Comparison of ENCODE assay signal across 14 cellular contexts in genomic region chr1:32919811-32920733, GRCh38. TPM values are rescaled to one million over a fixed set of nuclear protein-coding genes. Genes with fewer than 3 reads are reported as not detected.
DNase-seq lines count a peak whose midpoint lies in the region; ATAC-seq and TF ChIP-seq lines count a peak whose summit lies in the region.
"Had no signal": no experiment of that assay in that cellular context is flagged by ENCODE, and none has a peak within 500 bp of the region (broad histone marks: within the 10 kb centered on the region; RNA-seq: fewer than 3 reads in every experiment).

No MANE protein-coding gene starts in this region.

- H3K4me1 ChIP-seq in RWPE2 (ENCODE audit: insufficient read depth, poor library complexity, severe bottlenecking): no peaks in the 10 kb centered on the region

- H3K27ac ChIP-seq in RWPE2 (ENCODE audit: poor library complexity, severe bottlenecking): no peak overlapping the region
- H3K27ac ChIP-seq: esophagus squamous epithelium had no signal

- TF ChIP-seq CTCF in RWPE2 (IDR thresholded peaks at IDR 0.05; ENCODE audit: poor library complexity, severe bottlenecking): no peak
- no peak for TF ChIP-seq CTCF in epithelial cell of proximal tubule (conservative IDR thresholded peaks at IDR 0.05; ENCODE audit: low read depth, low read length)

- CTCF ChIA-PET in activated CD8-positive, alpha-beta memory T cell treated with anti-CD3 and anti-CD28 coated beads, Interleukin-2, amount 10 ng/mL, durations not matched to agents 7 days and 5 days (lab: Charles Lee): interaction anchor here (1.2 to 2.1 kb wide), 6 partner anchors 13 to 207 kb away, joined by 3 to 7 read pairs (median 4); no protein-coding TSS in a partner anchor

- DNase-seq in activated CD8-positive, alpha-beta memory T cell treated with anti-CD3 and anti-CD28 coated beads, Interleukin-2, amount 10 ng/mL, durations not matched to agents 7 days and 5 days: no peak
- DNase-seq in activated CD8-positive, alpha-beta memory T cell treated with anti-CD3 and anti-CD28 coated beads, Interleukin-2, amount 50 U/mL, for 4 hours: no peak
- DNase-seq in RWPE2 (ENCODE audit: low spot score) (no peak), epithelial cell of proximal tubule (ENCODE audit: low read depth) (peak; percentile 64), sciatic nerve (ENCODE audit: low spot score) (no peak), NCI-H1930 (lab: John Stamatoyannopoulos, UW) (no peak), posterior vena cava (ENCODE audit: low spot score) (no peak)
- DNase-seq: activated T-cell treated with anti-CD3 and anti-CD28 coated beads, Interleukin-2, amount 50 U/mL, for 4 hours; esophagus squamous epithelium; kidney; occipital lobe; stimulated activated CD4-positive, alpha-beta T cell treated with anti-CD3 and anti-CD28 coated beads, Interleukin-4, amount 100 ng/mL, for 24 hours had no signal

- no peaks in the 10 kb centered on the region for H3K27me3 ChIP-seq in RWPE2 (ENCODE audit: insufficient read depth, poor library complexity, severe bottlenecking)

- no peaks in the 10 kb centered on the region for H3K36me3 ChIP-seq in RWPE2 (ENCODE audit: low read depth)
- H3K36me3 ChIP-seq: esophagus squamous epithelium had no signal

- H3K36me3 Mint-ChIP-seq in activated CD8-positive, alpha-beta memory T cell treated with anti-CD3 and anti-CD28 coated beads, Interleukin-2, amount 10 ng/mL, durations not matched to agents 7 days and 5 days: no peaks in the 10 kb centered on the region
- H3K36me3 Mint-ChIP-seq: WTC11 had no signal

- peaks cover 80% of the 10 kb centered on the region for H3K27me3 Mint-ChIP-seq in activated CD8-positive, alpha-beta memory T cell treated with anti-CD3 and anti-CD28 coated beads, Interleukin-2, amount 10 ng/mL, durations not matched to agents 7 days and 5 days

- peak; percentile 55 for ATAC-seq in activated CD8-positive, alpha-beta memory T cell treated with anti-CD3 and anti-CD28 coated beads, Interleukin-2, amount 10 ng/mL, durations not matched to agents 7 days and 5 days
- ATAC-seq in RWPE2 (ENCODE audit: low read depth) (peak; percentile 38; the same call in 1 of the 3 replicates), sciatic nerve (peak; percentile 49), GM18868 (IDR thresholded peaks at IDR 0.05; ENCODE audit: unreplicated experiment) (no peak)
- ATAC-seq: activated T-cell treated with anti-CD3 and anti-CD28 coated beads, Interleukin-2, amount 50 U/mL, for 4 hours; WTC11 had no signal

- no peaks in the 10 kb centered on the region for H3K9me3 ChIP-seq in RWPE2 (ENCODE audit: severe bottlenecking)
- H3K9me3 ChIP-seq: esophagus squamous epithelium had no signal

- intact Hi-C loops in sciatic nerve (cut with DNase I): no loop called here
- intact Hi-C loops in posterior vena cava (cut with DNase I): no loop called here

- H3K4me3 Mint-ChIP-seq in activated CD8-positive, alpha-beta memory T cell treated with anti-CD3 and anti-CD28 coated beads, Interleukin-2, amount 10 ng/mL, durations not matched to agents 7 days and 5 days: peak overlapping the region; percentile 32
- H3K4me3 Mint-ChIP-seq: activated T-cell treated with anti-CD3 and anti-CD28 coated beads, Interleukin-2, amount 50 U/mL, for 4 hours; WTC11 had no signal

- H3K4me1 Mint-ChIP-seq in activated CD8-positive, alpha-beta memory T cell treated with anti-CD3 and anti-CD28 coated beads, Interleukin-2, amount 10 ng/mL, durations not matched to agents 7 days and 5 days: peaks cover 25% of the 10 kb centered on the region

- H3K4me3 ChIP-seq in RWPE2 (ENCODE audit: severe bottlenecking) (no peak overlapping the region), epithelial cell of proximal tubule (ENCODE audit: low read depth, low read length) (peak overlapping the region; percentile 24)
- H3K4me3 ChIP-seq: esophagus squamous epithelium had no signal

- no peak overlapping the region for H3K27ac Mint-ChIP-seq in activated CD8-positive, alpha-beta memory T cell treated with anti-CD3 and anti-CD28 coated beads, Interleukin-2, amount 10 ng/mL, durations not matched to agents 7 days and 5 days
- H3K27ac Mint-ChIP-seq: WTC11 had no signal

- H3K9me3 Mint-ChIP-seq in activated CD8-positive, alpha-beta memory T cell treated with anti-CD3 and anti-CD28 coated beads, Interleukin-2, amount 10 ng/mL, durations not matched to agents 7 days and 5 days (ENCODE audit: low read depth): no peaks in the 10 kb centered on the region
- H3K9me3 Mint-ChIP-seq: activated T-cell treated with anti-CD3 and anti-CD28 coated beads, Interleukin-2, amount 50 U/mL, for 4 hours; WTC11 had no signal

RNA-seq across cellular contexts. Expression of gene TMEM54, which starts 18.9 kb away (rescaled TPM):
- total RNA-seq in activated CD8-positive, alpha-beta memory T cell treated with anti-CD3 and anti-CD28 coated beads, Interleukin-2, amount 10 ng/mL, durations not matched to agents 7 days and 5 days: not detected
- total RNA-seq in epithelial cell of proximal tubule (119 and 131 TPM in 2 replicates), sciatic nerve (12.3 TPM), posterior vena cava (10 to 100 TPM; 33.5 to 36.0 TPM)

RNA-seq across cellular contexts. Expression of gene HPCA, which starts 33.8 kb away (rescaled TPM):
- under 1 TPM in 1 of 2 experiments, not detected in 1; 0.35 TPM for total RNA-seq in activated CD8-positive, alpha-beta memory T cell treated with anti-CD3 and anti-CD28 coated beads, Interleukin-2, amount 10 ng/mL, durations not matched to agents 7 days and 5 days
- total RNA-seq in epithelial cell of proximal tubule (0.14 TPM in 1 of 2 replicates, not detected in the other), sciatic nerve (0.27 TPM), posterior vena cava (under 1 TPM in 1 of 2 donors, not detected in 1; 0.19 TPM)
- total RNA-seq: activated T-cell treated with anti-CD3 and anti-CD28 coated beads, Interleukin-2, amount 50 U/mL, for 4 hours; esophagus squamous epithelium had no signal

RNA-seq across cellular contexts. Expression of gene RNF19B, which starts 44.5 kb away (rescaled TPM):
- total RNA-seq in activated CD8-positive, alpha-beta memory T cell treated with anti-CD3 and anti-CD28 coated beads, Interleukin-2, amount 10 ng/mL, durations not matched to agents 7 days and 5 days: 10 to 100 TPM; 31.6 to 47.4 TPM
- total RNA-seq in epithelial cell of proximal tubule: 25.8 and 33.2 TPM in 2 replicates
- 33.3 TPM for total RNA-seq in sciatic nerve
- 100 to 1,000 TPM in 1 of 2 donors, 10 to 100 TPM in 1; 40.3 to 101 TPM for total RNA-seq in posterior vena cava

RNA-seq across cellular contexts. Expression of gene FNDC5, which starts 49.4 kb away (rescaled TPM):
- total RNA-seq in activated CD8-positive, alpha-beta memory T cell treated with anti-CD3 and anti-CD28 coated beads, Interleukin-2, amount 10 ng/mL, durations not matched to agents 7 days and 5 days: not detected
- total RNA-seq in epithelial cell of proximal tubule (not detected in 2 replicates), sciatic nerve (1.6 TPM), posterior vena cava (1 to 10 TPM; 2.4 to 5.0 TPM)
- total RNA-seq: activated T-cell treated with anti-CD3 and anti-CD28 coated beads, Interleukin-2, amount 50 U/mL, for 4 hours had no signal

Comparison
In these comparisons a context has a peak if more than half of its experiments do, and no peak if none do; other contexts are left out.
1. RNA of gene TMEM54, which starts 18.9 kb away (total RNA-seq): 119 to 131 TPM in epithelial cell of proximal tubule, 33.5 to 36.0 TPM in posterior vena cava and 12.3 TPM in sciatic nerve (single experiment); not detected in activated CD8-positive, alpha-beta memory T cell treated with anti-CD3 and anti-CD28 coated beads, Interleukin-2, amount 10 ng/mL, durations not matched to agents 7 days and 5 days; every median in the first group is over 10 times any median in the second.